1 cellular context compared by ENCODE assay signal in the genomic region with DNA sequence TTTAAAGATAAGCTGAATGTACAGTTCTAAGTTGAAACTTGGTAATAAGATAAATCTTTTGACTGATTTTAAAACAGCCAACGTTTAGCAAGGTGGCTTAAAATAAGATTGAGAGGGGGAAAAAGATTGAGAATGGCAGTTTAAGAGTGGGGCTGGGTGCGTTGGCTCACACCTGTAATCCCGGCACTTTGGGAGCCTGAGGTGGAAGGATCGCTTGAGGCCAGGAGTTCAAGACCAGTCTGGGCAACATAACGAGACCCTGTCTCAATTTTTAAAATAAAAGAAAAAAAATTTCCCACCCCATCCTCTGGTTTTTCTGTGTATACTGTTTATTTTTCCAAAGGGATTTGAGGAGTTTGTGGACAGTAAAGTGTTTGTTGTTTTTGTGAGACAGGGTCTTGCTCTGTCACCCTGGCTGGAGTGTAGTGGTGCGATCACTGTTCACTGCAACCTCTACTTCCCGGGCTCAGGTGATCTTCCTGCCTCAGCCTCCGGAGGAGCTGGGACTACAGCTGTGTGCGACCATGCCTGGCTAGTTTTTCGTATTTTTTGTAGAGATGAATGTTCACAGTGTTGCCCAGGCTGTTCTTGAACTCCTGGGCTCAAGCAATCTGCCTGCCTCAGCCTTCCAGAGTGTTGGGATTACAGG.
TF ChIP-seq lines count a peak whose summit lies in the region.

No MANE protein-coding gene starts in this region.

TF ChIP-seq in GM12878, 131 proteins besides CTCF, POLR2A, EP300 and RAD21:
- TF ChIP-seq EED (IDR thresholded peaks at IDR 0.05; ENCODE audit: low read depth) (peak; percentile 63), BHLHE40 (IDR thresholded peaks at IDR 0.05; ENCODE audit: borderline replicate concordance in 1 of 2, low read depth in 2 of 2, low read length in 1 of 2) (0 out of 4 replicates have a peak, but pooled peaks of 1 of the 2 experiments have one; percentile 7), IKZF1 (conservative IDR thresholded peaks at IDR 0.05) (peak; percentile 53; the same call in 1 of the 2 replicates), TAF1 (IDR thresholded peaks at IDR 0.05; ENCODE audit: borderline replicate concordance, low read depth, low read length) (no peak), KLF5 (IDR thresholded peaks at IDR 0.05; ENCODE audit: partially characterized antibody) (no peak), PAX5 (IDR thresholded peaks at IDR 0.05; ENCODE audit: borderline replicate concordance, low read depth, low read length) (0 out of 2 replicates have a peak, but pooled peaks have one; percentile 30), IKZF2 (IDR thresholded peaks at IDR 0.05) (peak; percentile 36 to 46), RB1 (IDR thresholded peaks at IDR 0.05; ENCODE audit: borderline replicate concordance) (no peak), MXI1 (IDR thresholded peaks at IDR 0.05; ENCODE audit: low read depth, low read length) (no peak)
- TF ChIP-seq, protein P1, sequence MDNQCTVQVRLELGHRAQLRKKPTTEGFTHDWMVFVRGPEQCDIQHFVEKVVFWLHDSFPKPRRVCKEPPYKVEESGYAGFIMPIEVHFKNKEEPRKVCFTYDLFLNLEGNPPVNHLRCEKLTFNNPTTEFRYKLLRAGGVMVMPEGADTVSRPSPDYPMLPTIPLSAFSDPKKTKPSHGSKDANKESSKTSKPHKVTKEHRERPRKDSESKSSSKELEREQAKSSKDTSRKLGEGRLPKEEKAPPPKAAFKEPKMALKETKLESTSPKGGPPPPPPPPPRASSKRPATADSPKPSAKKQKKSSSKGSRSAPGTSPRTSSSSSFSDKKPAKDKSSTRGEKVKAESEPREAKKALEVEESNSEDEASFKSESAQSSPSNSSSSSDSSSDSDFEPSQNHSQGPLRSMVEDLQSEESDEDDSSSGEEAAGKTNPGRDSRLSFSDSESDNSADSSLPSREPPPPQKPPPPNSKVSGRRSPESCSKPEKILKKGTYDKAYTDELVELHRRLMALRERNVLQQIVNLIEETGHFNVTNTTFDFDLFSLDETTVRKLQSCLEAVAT (IDR thresholded peaks at IDR 0.05): peak; percentile 25; the same call in 1 of the 2 replicates
TF ChIP-seq in GM12878: peak in this region for 6.
